In genomic region chr13:74134226-74134776, GRCh38 we compare ENCODE assay signal across 8 cellular contexts. TPM values are rescaled to one million over a fixed set of nuclear protein-coding genes. Genes with fewer than 3 reads are reported as not detected.
DNase-seq lines count a peak whose midpoint lies in the region; ATAC-seq and TF ChIP-seq lines count a peak whose summit lies in the region.

KLF12 (minus strand) TSS chr13:74134404.

- H3K27me3 Mint-ChIP-seq in H9 (ENCODE audit: low read depth) = peaks cover 9% of the 10 kb centered on the region

- H3K27ac Mint-ChIP-seq in H9 = peak within 1 kb of the TSS; percentile 98 to 99 (median 99)

- no peak within 1 kb of the TSS for H3T11ph ChIP-seq in H9 (ENCODE audit: low read length)

- H3K79me1 ChIP-seq in H9 (ENCODE audit: insufficient read depth, low read depth, low read length, poor library complexity, severe bottlenecking) = no peaks in the 10 kb centered on the region

- no peak within 1 kb of the TSS for H2AK5ac ChIP-seq in H9 (ENCODE audit: insufficient read length, low read length)

- H3K36me3 ChIP-seq in thoracic aorta = no peaks in the 10 kb centered on the region

- H4K91ac ChIP-seq in H9 (ENCODE audit: insufficient read length, low read depth, low read length) = no peak within 1 kb of the TSS

- peak within 1 kb of the TSS; percentile 61 for H3K9ac ChIP-seq in H9 (ENCODE audit: extremely low read depth, insufficient read length, low read length)

- H3K27ac ChIP-seq in H9 (ENCODE audit: insufficient read length, low read depth, low read length) (no peak within 1 kb of the TSS), thoracic aorta (peak within 1 kb of the TSS; percentile 98 to 99)

- H3K9me3 Mint-ChIP-seq in H9 = no peaks in the 10 kb centered on the region

- peak; percentile 78 for ATAC-seq in omental fat pad (ENCODE audit: low FRiP score)
- peak; percentile 48 for ATAC-seq in thoracic aorta (ENCODE audit: insufficient number of reproducible peaks, low FRiP score, low read depth)

- no peaks in the 10 kb centered on the region for H3K27me3 ChIP-seq in H9 (ENCODE audit: insufficient read depth, low read length)
- no peaks in the 10 kb centered on the region for H3K27me3 ChIP-seq in thoracic aorta (replicated peaks; ENCODE audit: insufficient read depth)

- H2BK15ac ChIP-seq in H9 (ENCODE audit: low read depth, low read length) = no peak within 1 kb of the TSS

- peak within 1 kb of the TSS; percentile 68 for H3K4me2 ChIP-seq in H9 (ENCODE audit: insufficient read depth, insufficient read length, low read length)

- TF ChIP-seq CTCF in H9 (conservative IDR thresholded peaks at IDR 0.05) (no peak), omental fat pad (IDR thresholded peaks at IDR 0.05) (no peak), thoracic aorta (IDR thresholded peaks at IDR 0.05) (no peak)

- no peak within 1 kb of the TSS for H2BK12ac ChIP-seq in H9 (ENCODE audit: insufficient read length, low read depth, low read length)

- peak within 1 kb of the TSS; percentile 97 to 100 for H3K4me3 Mint-ChIP-seq in H9

- H3K4me1 ChIP-seq in H9 (ENCODE audit: insufficient read depth, low read length) = peaks cover 2% of the 10 kb centered on the region; the same call in 1 of the 2 replicates
- H3K4me1 ChIP-seq in thoracic aorta (ENCODE audit: control insufficient read depth in 1 of 2, low read depth in 2 of 2) = peaks cover 20 to 24% of the 10 kb centered on the region in 2 donors

- H4K8ac ChIP-seq in H9 (replicated peaks; ENCODE audit: insufficient read length, low read depth, low read length) = no peak within 1 kb of the TSS

- no peak within 1 kb of the TSS for H3K4ac ChIP-seq in H9 (ENCODE audit: low read depth, low read length)

- H3K4me3 ChIP-seq in thoracic aorta = peak within 1 kb of the TSS; percentile 84

- H3K9me3 ChIP-seq in H9 (ENCODE audit: control insufficient read depth, low read depth, low read length) (no peaks in the 10 kb centered on the region), thoracic aorta (no peaks in the 10 kb centered on the region)

- H4K5ac ChIP-seq in H9 (ENCODE audit: insufficient read length, low read depth, low read length) = no peak within 1 kb of the TSS

- no peak within 1 kb of the TSS for H2AFZ ChIP-seq in H9 (ENCODE audit: low read length)

- no peak within 1 kb of the TSS for H3K23ac ChIP-seq in H9 (ENCODE audit: insufficient read length, low read depth, low read length)

- H2BK120ac ChIP-seq in H9 (ENCODE audit: low read depth, low read length, poor library complexity, severe bottlenecking) = no peak within 1 kb of the TSS

- no peaks in the 10 kb centered on the region for H3K36me3 Mint-ChIP-seq in H9 (ENCODE audit: insufficient read depth in 1 of 3, low read depth in 3 of 3)

- no peaks in the 10 kb centered on the region for H4K20me1 ChIP-seq in H9 (ENCODE audit: control insufficient read depth, insufficient read depth, insufficient read length)

- H3K23me2 ChIP-seq in H9 (ENCODE audit: insufficient read length, low read depth, low read length, poor library complexity, severe bottlenecking) = peaks cover 16% of the 10 kb centered on the region

- no peak within 1 kb of the TSS for H2BK20ac ChIP-seq in H9 (ENCODE audit: low read depth, low read length, poor library complexity, severe bottlenecking)

- H3K14ac ChIP-seq in H9 (ENCODE audit: insufficient read depth, low read length) = peak within 1 kb of the TSS; percentile 88; the same call in 1 of the 2 replicates

- H2BK5ac ChIP-seq in H9 (ENCODE audit: insufficient read length, low read length) = no peak within 1 kb of the TSS

- DNase-seq in G401 (ENCODE audit: low spot score) (peak; percentile 68), H9 (peak; percentile 91), M059J (ENCODE audit: low read depth) (peak; percentile 93), SK-MEL-5 (ENCODE audit: low read depth, low spot score) (peak; percentile 91), germinal center (ENCODE audit: low spot score) (peak; percentile 92), omental fat pad (ENCODE audit: low spot score) (peak; percentile 31), thoracic aorta (ENCODE audit: low spot score) (peak; percentile 71)
- peak; percentile 92 for DNase-seq in activated gamma-delta T cell treated with anti-CD3 and anti-CD28 coated beads, Interleukin-2, amount 50 U/mL, for 16 hours (ENCODE audit: low read depth)

- in situ Hi-C loops in G401 (cut with HindIII; ENCODE audit: low sequenced_read_pairs) = no loop called here
- in situ Hi-C loops in SK-MEL-5 (cut with HindIII; ENCODE audit: low pct_unique_long_range_greater_than_20kb, low sequenced_read_pairs) = no loop called here

- H3K79me2 ChIP-seq in H9 (ENCODE audit: insufficient read depth, low read length) = peaks cover 3% of the 10 kb centered on the region; the same call in 1 of the 2 replicates

- peak within 1 kb of the TSS; percentile 79 for H3K18ac ChIP-seq in H9 (ENCODE audit: insufficient read length, low read depth, low read length)

- H3K4me1 Mint-ChIP-seq in H9 = peaks cover 9 to 18% of the 10 kb centered on the region in 2 experiments

- WGBS in H9 (ENCODE audit: extremely low coverage, insufficient read length, low lambda C conversion rate) = no CpG with 5 or more reads among the region's 54 CpGs

- H3K56ac ChIP-seq in H9 (ENCODE audit: insufficient read length, low read depth, low read length) = no peak within 1 kb of the TSS

RNA-seq across cellular contexts. Expression of gene KLF12, which starts in this region (rescaled TPM):
- total RNA-seq in G401 (2014; rRNA removed; shearing (Covaris generic)) = not detected in 2 replicates
- total RNA-seq in H9 (2021) = 9.7 and 10.8 TPM in 2 replicates
- 5.9 and 8.7 TPM in 2 replicates for total RNA-seq in M059J (2014; rRNA removed; shearing (Covaris generic))
- total RNA-seq in SK-MEL-5 (2014; rRNA removed; shearing (Covaris generic)) = 9.8 and 10.7 TPM in 2 replicates
- 4.2 and 6.0 TPM in 2 replicates for polyA plus RNA-seq in SK-MEL-5 (2015; cell fraction: cytosol; rRNA removed)
- polyA plus RNA-seq in SK-MEL-5 (2015; cell fraction: nucleus; rRNA removed) = 9.3 and 14.5 TPM in 2 replicates
- 10 to 100 TPM in 1 of 4 donors, 1 to 10 TPM in 3; 2.4 to 14.5 (median 3.9) TPM for total RNA-seq in omental fat pad
- total RNA-seq in thoracic aorta = 10 to 100 TPM; 19.9 to 23.8 TPM

Comparison
In these comparisons a context has a peak if more than half of its experiments do, and no peak if none do; other contexts are left out.
1. Peak in DNase-seq in G401; RNA of the gene not detected or under 1 TPM.
2. DNase-seq: peak in every context shown above with its lines; median percentile 93 in M059J; 92 in activated gamma-delta T cell treated with anti-CD3 and anti-CD28 coated beads, Interleukin-2, amount 50 U/mL, for 16 hours; 92 in germinal center; 91 in H9; 91 in SK-MEL-5; 71 in thoracic aorta; 68 in G401; 31 in omental fat pad.